8 cellular contexts compared by ENCODE assay signal in the genomic region with DNA sequence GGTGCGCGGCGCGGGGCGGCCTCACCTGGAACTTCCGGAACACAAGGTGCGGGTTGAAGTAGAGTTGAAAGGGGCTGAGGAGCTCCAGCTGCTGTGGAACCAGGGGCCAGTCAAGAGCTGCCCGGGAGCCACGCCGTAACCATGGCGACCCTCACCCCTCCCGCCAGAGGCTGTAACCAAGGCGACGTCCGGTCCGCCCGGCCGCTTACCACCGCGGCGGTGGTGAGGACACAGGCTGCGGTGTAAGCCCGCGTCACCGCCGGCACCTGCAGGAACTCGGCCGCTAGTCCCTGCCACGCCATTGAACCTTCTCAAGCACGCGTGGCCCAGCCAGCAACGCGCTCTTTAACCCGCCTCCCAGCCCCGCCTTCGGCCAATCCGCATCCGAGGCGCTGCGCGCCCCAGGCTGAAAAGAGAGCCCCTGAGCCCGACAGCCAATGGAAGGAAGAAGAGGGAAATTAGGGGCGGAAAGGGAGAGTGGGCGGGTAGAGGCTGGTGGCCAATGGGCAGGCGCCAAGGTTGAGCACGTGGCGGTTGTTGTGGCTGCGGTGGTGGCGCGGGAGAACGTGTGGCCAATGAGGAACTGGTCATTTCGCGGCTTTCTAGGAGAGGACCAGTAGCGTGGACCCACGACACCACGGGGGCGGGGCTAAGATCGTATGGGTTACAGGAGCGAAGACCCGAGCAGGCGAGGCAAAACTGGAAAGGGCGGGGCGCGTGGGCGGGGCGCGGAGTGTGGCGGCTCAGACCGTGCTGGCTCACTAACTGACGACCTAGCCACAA. TPM values are rescaled to one million over a fixed set of nuclear protein-coding genes. Genes with fewer than 3 reads are reported as not detected.
DNase-seq lines count a peak whose midpoint lies in the region; ATAC-seq and TF ChIP-seq lines count a peak whose summit lies in the region.

DERL3 (minus strand) TSS at position 321 of the 783 bp plus-strand sequence; CDS start at position 302, 19 bp downstream.

- no peak for TF ChIP-seq RAD21 in liver (IDR thresholded peaks at IDR 0.05)

- H3K4me1 ChIP-seq in liver (ENCODE audit: control insufficient read depth in 4 of 4, insufficient read depth in 4 of 4, low read length in 3 of 4) = peaks cover 3 to 10% (median 10%) of the 10 kb centered on the region in 4 donors

- peak; percentile 78 for ATAC-seq in HG03439 (IDR thresholded peaks at IDR 0.05; ENCODE audit: unreplicated experiment)

- H3K4me3 ChIP-seq in liver (ENCODE audit: low read depth in 1 of 3, low read length in 3 of 3) = peak within 1 kb of the TSS; percentile 44 to 64 (median 53)

- DNase-seq in AG09319 (ENCODE audit: extremely low read depth, low read depth) (peak; percentile 81), GM19238 (ENCODE audit: insufficient read length, low spot score) (peak; percentile 89), NCI-H526 (lab: John Stamatoyannopoulos, UW) (peak; percentile 97 to 98), dermis blood vessel endothelial cell (peak; percentile 98)
- DNase-seq in activated CD4-positive, alpha-beta T cell treated with anti-CD3 and anti-CD28 coated beads, Interleukin-2, amount 50 U/mL, for 4 hours = peak; percentile 93 to 94
- DNase-seq in stimulated activated CD4-positive, alpha-beta T cell treated with anti-CD3 and anti-CD28 coated beads, Interleukin-2, amount 100 ng/mL, for 48 hours = peak; percentile 97 to 98

- H3K9ac ChIP-seq in liver (ENCODE audit: low read depth in 1 of 2, low read length in 2 of 2) = no peak within 1 kb of the TSS

- H3K36me3 ChIP-seq in liver (ENCODE audit: control insufficient read depth in 4 of 4, insufficient read depth in 3 of 4, low read depth in 1 of 4, low read length in 3 of 4) = peaks cover 0 to 21% (median 4%) of the 10 kb centered on the region in 4 donors

- H3K27ac ChIP-seq in liver (ENCODE audit: low read depth in 1 of 2, low read length in 2 of 2) = no peak within 1 kb of the TSS

- TF ChIP-seq CTCF in AG09319 (IDR thresholded peaks at IDR 0.05; ENCODE audit: low read depth, low read length) = no peak
- no peak for TF ChIP-seq CTCF in liver (IDR thresholded peaks at IDR 0.05; ENCODE audit: low read depth, low read length, missing input control)

- H3K27me3 ChIP-seq in liver (ENCODE audit: control insufficient read depth in 4 of 4, insufficient read depth in 4 of 4, low read length in 3 of 4) = no peaks in the 10 kb centered on the region

- H3K9me3 ChIP-seq in liver (ENCODE audit: control insufficient read depth in 4 of 4, low read length in 3 of 4) = no peaks in the 10 kb centered on the region

- 3% methylated on average over 70 of the region's 70 CpGs for WGBS in liver

TF ChIP-seq in liver, 16 proteins besides CTCF, POLR2A, EP300 and RAD21:
- peak; percentile 92 for TF ChIP-seq SP1 (IDR thresholded peaks at IDR 0.05)
- peak; percentile 34 to 44 for TF ChIP-seq EGR1 (IDR thresholded peaks at IDR 0.05; ENCODE audit: low read depth in 2 of 2)
- TF ChIP-seq, protein P1, sequence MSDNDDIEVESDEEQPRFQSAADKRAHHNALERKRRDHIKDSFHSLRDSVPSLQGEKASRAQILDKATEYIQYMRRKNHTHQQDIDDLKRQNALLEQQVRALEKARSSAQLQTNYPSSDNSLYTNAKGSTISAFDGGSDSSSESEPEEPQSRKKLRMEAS (IDR thresholded peaks at IDR 0.05) = peak; percentile 96
- TF ChIP-seq JUND (IDR thresholded peaks at IDR 0.05) = no peak
- peak in 1 of 2 donors; percentile 33 for TF ChIP-seq GABPA (IDR thresholded peaks at IDR 0.05 in 1 of 2, conservative IDR thresholded peaks at IDR 0.05 in 1 of 2)
- TF ChIP-seq, protein P2, sequence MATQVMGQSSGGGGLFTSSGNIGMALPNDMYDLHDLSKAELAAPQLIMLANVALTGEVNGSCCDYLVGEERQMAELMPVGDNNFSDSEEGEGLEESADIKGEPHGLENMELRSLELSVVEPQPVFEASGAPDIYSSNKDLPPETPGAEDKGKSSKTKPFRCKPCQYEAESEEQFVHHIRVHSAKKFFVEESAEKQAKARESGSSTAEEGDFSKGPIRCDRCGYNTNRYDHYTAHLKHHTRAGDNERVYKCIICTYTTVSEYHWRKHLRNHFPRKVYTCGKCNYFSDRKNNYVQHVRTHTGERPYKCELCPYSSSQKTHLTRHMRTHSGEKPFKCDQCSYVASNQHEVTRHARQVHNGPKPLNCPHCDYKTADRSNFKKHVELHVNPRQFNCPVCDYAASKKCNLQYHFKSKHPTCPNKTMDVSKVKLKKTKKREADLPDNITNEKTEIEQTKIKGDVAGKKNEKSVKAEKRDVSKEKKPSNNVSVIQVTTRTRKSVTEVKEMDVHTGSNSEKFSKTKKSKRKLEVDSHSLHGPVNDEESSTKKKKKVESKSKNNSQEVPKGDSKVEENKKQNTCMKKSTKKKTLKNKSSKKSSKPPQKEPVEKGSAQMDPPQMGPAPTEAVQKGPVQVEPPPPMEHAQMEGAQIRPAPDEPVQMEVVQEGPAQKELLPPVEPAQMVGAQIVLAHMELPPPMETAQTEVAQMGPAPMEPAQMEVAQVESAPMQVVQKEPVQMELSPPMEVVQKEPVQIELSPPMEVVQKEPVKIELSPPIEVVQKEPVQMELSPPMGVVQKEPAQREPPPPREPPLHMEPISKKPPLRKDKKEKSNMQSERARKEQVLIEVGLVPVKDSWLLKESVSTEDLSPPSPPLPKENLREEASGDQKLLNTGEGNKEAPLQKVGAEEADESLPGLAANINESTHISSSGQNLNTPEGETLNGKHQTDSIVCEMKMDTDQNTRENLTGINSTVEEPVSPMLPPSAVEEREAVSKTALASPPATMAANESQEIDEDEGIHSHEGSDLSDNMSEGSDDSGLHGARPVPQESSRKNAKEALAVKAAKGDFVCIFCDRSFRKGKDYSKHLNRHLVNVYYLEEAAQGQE (IDR thresholded peaks at IDR 0.05) = no peak
- TF ChIP-seq YY1 (IDR thresholded peaks at IDR 0.05) = peak; percentile 37
- no peak for TF ChIP-seq ATF3 (IDR thresholded peaks at IDR 0.05)

RNA-seq across cellular contexts. Expression of gene DERL3, which starts in this region (rescaled TPM):
- total RNA-seq in dermis blood vessel endothelial cell (0.68 and 1.3 TPM in 2 replicates), liver (1 to 10 TPM; 1.0 to 4.5 TPM)
- 1 to 10 TPM; 3.3 to 9.3 TPM for polyA plus RNA-seq in liver
